1 cellular context compared by ENCODE assay signal in the genomic region with DNA sequence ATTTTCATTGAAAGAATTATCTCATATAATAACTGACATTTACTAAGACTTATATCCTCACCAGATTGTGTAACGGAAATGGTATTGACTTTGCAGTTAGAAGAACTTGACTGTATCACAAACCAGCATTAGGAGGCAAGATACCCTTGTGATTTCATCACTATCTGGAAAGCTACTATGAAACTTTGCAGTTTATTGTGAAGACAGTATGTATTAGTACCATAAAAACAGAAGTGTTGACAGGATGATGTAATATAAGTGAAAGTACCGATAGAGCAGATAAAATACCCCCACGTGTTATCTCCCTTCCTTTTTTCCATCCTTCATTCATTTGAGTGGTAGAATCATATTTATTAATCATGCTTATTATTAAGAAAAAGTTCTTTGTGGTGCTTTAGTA.
TF ChIP-seq lines count a peak whose summit lies in the region.

No MANE protein-coding gene starts in this region.

TF ChIP-seq in K562, 482 proteins besides CTCF, POLR2A, EP300 and RAD21 (continued from another document):
- TF ChIP-seq, protein P1, sequence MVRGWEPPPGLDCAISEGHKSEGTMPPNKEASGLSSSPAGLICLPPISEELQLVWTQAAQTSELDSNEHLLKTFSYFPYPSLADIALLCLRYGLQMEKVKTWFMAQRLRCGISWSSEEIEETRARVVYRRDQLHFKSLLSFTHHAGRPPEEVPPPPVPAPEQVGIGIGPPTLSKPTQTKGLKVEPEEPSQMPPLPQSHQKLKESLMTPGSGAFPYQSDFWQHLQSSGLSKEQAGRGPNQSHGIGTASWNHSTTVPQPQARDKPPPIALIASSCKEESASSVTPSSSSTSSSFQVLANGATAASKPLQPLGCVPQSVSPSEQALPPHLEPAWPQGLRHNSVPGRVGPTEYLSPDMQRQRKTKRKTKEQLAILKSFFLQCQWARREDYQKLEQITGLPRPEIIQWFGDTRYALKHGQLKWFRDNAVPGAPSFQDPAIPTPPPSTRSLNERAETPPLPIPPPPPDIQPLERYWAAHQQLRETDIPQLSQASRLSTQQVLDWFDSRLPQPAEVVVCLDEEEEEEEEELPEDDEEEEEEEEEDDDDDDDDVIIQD (CRISPR knock-in tag; IDR thresholded peaks at IDR 0.05) = no peak
- TF ChIP-seq CBFA2T3 (IDR thresholded peaks at IDR 0.05) (no peak), LARP7 (IDR thresholded peaks at IDR 0.05) (no peak), BRCA1 (IDR thresholded peaks at IDR 0.05) (no peak), BRCA1 (CRISPR knock-in tag; IDR thresholded peaks at IDR 0.05) (no peak), CREM (IDR thresholded peaks at IDR 0.05; ENCODE audit: low read depth) (no peak)
- TF ChIP-seq, protein P2, sequence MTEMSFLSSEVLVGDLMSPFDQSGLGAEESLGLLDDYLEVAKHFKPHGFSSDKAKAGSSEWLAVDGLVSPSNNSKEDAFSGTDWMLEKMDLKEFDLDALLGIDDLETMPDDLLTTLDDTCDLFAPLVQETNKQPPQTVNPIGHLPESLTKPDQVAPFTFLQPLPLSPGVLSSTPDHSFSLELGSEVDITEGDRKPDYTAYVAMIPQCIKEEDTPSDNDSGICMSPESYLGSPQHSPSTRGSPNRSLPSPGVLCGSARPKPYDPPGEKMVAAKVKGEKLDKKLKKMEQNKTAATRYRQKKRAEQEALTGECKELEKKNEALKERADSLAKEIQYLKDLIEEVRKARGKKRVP (CRISPR knock-in tag; IDR thresholded peaks at IDR 0.05) = peak; percentile 49; the same call in 1 of the 2 replicates
